8 cellular contexts compared by ENCODE assay signal in genomic region chr22:41780714-41781507, GRCh38. TPM values are rescaled to one million over a fixed set of nuclear protein-coding genes. Genes with fewer than 3 reads are reported as not detected.
DNase-seq lines count a peak whose midpoint lies in the region; ATAC-seq, FAIRE-seq and TF ChIP-seq lines count a peak whose summit lies in the region.

No MANE protein-coding gene starts in this region.

- no peaks in the 10 kb centered on the region for H3K9me3 ChIP-seq in CD4-positive, alpha-beta T cell (ENCODE audit: control insufficient read depth, low read length)

- intact Hi-C loops in CD4-positive, alpha-beta T cell (cut with DNase I, micrococcal nuclease) = loop anchor here (1.0 to 5.0 kb wide), 4 partner anchors 19 to 92 kb away; partner anchors contain the start of genes CCDC134 (in 2 of the 2), SREBF2 (in 2 of the 2) and SNU13 (in 1 of the 2)

- ATAC-seq in CD4-positive, alpha-beta T cell (ENCODE audit: poor library complexity) = peak; percentile 91
- ATAC-seq in GM21390 (IDR thresholded peaks at IDR 0.05; ENCODE audit: unreplicated experiment) (peak; percentile 69), esophagus mucosa (peak; percentile 68)

- TF ChIP-seq CTCF in CD4-positive, alpha-beta T cell (IDR thresholded peaks at IDR 0.05) = no peak

- peaks cover 54% of the 10 kb centered on the region for H3K4me1 Mint-ChIP-seq in CD4-positive, alpha-beta T cell (ENCODE audit: low read depth)

- H3K9me3 Mint-ChIP-seq in CD4-positive, alpha-beta T cell = no peaks in the 10 kb centered on the region

- DNase-seq in CD4-positive, alpha-beta T cell = peak; percentile 78 to 98 (median 85)
- DNase-seq in KBM-7 (peak; percentile 82), putamen (ENCODE audit: low spot score) (peak; percentile 6), H54 (ENCODE audit: insufficient read length, low spot score) (no peak), NCI-H187 treated with DMSO at 0.1 percent for 48 hours (lab: John Stamatoyannopoulos, UW) (no peak)
- peak; percentile 77 for DNase-seq in activated CD4-positive, alpha-beta T cell treated with anti-CD3 and anti-CD28 coated beads, Interleukin-2, amount 50 U/mL, for 4 hours

- in situ Hi-C loops in KBM-7 (cut with MboI; ENCODE audit: low pct_unique_long_range_greater_than_20kb, low sequenced_read_pairs) = no loop called here

- peak overlapping the region; percentile 86 for H3K4me3 Mint-ChIP-seq in CD4-positive, alpha-beta T cell

- H3K27me3 Mint-ChIP-seq in CD4-positive, alpha-beta T cell = no peaks in the 10 kb centered on the region

- H3K27ac Mint-ChIP-seq in CD4-positive, alpha-beta T cell = peak overlapping the region; percentile 96

- peak overlapping the region; percentile 77 for H3K27ac ChIP-seq in CD4-positive, alpha-beta T cell (ENCODE audit: low read depth, low read length)

- no peak for TF ChIP-seq POLR2A in H54 (IDR thresholded peaks at IDR 0.05; ENCODE audit: low read depth, low read length)

- FAIRE-seq in H54 (lab: Jason Lieb, UNC) = no peak

- POLR2A ChIA-PET in CD4-positive, alpha-beta T cell (lab: Charles Lee) = interaction anchor here (0.6 to 13.9 kb wide), 31 partner anchors 8 to 924 kb away, joined by 3 to 472 read pairs (median 7); partner anchors contain the start of genes CCDC134, CENPM, MEI1 and PMM1

- H3K27me3 ChIP-seq in CD4-positive, alpha-beta T cell (ENCODE audit: control insufficient read depth, insufficient read depth, low read length) = no peaks in the 10 kb centered on the region

- H3K36me3 Mint-ChIP-seq in CD4-positive, alpha-beta T cell (ENCODE audit: low read depth) = peaks cover 8% of the 10 kb centered on the region

- CTCF ChIA-PET in CD4-positive, alpha-beta T cell (lab: Charles Lee) = interaction anchor here (0.6 to 4.3 kb wide), 9 partner anchors 19 to 310 kb away, joined by 3 to 24 read pairs (median 4); partner anchors contain the start of genes CCDC134, NDUFA6 and SREBF2

RNA-seq across cellular contexts. Expression of gene CCDC134, which starts 19.6 kb away (rescaled TPM):
- total RNA-seq in CD4-positive, alpha-beta T cell = 10 to 100 TPM; 14.1 to 16.2 TPM
- 6.9 TPM for total RNA-seq in esophagus mucosa

RNA-seq across cellular contexts. Expression of gene SREBF2, which starts 52.0 kb away (rescaled TPM):
- 10 to 100 TPM; 67.2 to 69.9 TPM for total RNA-seq in CD4-positive, alpha-beta T cell
- 131 TPM for total RNA-seq in esophagus mucosa

Comparison
In these comparisons a context has a peak if more than half of its experiments do, and no peak if none do; other contexts are left out.
1. DNase-seq: peak in CD4-positive, alpha-beta T cell (10 of 10), KBM-7 (single experiment), activated CD4-positive, alpha-beta T cell treated with anti-CD3 and anti-CD28 coated beads, Interleukin-2, amount 50 U/mL, for 4 hours (2 of 2) and putamen (single experiment); none in H54 (single experiment) and NCI-H187 treated with DMSO at 0.1 percent for 48 hours (single experiment).
2. Peak in every context shown above with its lines, with median percentiles within 50 percentile points of each other: ATAC-seq.